In genomic region chr6:39666706-39667489, GRCh38 we compare ENCODE assay signal across 1 cellular context.
TF ChIP-seq lines count a peak whose summit lies in the region.

No MANE protein-coding gene starts in this region.

TF ChIP-seq in GM23338, 12 proteins besides CTCF, POLR2A, EP300 and RAD21 (continued from another document):
- TF ChIP-seq, protein P1, sequence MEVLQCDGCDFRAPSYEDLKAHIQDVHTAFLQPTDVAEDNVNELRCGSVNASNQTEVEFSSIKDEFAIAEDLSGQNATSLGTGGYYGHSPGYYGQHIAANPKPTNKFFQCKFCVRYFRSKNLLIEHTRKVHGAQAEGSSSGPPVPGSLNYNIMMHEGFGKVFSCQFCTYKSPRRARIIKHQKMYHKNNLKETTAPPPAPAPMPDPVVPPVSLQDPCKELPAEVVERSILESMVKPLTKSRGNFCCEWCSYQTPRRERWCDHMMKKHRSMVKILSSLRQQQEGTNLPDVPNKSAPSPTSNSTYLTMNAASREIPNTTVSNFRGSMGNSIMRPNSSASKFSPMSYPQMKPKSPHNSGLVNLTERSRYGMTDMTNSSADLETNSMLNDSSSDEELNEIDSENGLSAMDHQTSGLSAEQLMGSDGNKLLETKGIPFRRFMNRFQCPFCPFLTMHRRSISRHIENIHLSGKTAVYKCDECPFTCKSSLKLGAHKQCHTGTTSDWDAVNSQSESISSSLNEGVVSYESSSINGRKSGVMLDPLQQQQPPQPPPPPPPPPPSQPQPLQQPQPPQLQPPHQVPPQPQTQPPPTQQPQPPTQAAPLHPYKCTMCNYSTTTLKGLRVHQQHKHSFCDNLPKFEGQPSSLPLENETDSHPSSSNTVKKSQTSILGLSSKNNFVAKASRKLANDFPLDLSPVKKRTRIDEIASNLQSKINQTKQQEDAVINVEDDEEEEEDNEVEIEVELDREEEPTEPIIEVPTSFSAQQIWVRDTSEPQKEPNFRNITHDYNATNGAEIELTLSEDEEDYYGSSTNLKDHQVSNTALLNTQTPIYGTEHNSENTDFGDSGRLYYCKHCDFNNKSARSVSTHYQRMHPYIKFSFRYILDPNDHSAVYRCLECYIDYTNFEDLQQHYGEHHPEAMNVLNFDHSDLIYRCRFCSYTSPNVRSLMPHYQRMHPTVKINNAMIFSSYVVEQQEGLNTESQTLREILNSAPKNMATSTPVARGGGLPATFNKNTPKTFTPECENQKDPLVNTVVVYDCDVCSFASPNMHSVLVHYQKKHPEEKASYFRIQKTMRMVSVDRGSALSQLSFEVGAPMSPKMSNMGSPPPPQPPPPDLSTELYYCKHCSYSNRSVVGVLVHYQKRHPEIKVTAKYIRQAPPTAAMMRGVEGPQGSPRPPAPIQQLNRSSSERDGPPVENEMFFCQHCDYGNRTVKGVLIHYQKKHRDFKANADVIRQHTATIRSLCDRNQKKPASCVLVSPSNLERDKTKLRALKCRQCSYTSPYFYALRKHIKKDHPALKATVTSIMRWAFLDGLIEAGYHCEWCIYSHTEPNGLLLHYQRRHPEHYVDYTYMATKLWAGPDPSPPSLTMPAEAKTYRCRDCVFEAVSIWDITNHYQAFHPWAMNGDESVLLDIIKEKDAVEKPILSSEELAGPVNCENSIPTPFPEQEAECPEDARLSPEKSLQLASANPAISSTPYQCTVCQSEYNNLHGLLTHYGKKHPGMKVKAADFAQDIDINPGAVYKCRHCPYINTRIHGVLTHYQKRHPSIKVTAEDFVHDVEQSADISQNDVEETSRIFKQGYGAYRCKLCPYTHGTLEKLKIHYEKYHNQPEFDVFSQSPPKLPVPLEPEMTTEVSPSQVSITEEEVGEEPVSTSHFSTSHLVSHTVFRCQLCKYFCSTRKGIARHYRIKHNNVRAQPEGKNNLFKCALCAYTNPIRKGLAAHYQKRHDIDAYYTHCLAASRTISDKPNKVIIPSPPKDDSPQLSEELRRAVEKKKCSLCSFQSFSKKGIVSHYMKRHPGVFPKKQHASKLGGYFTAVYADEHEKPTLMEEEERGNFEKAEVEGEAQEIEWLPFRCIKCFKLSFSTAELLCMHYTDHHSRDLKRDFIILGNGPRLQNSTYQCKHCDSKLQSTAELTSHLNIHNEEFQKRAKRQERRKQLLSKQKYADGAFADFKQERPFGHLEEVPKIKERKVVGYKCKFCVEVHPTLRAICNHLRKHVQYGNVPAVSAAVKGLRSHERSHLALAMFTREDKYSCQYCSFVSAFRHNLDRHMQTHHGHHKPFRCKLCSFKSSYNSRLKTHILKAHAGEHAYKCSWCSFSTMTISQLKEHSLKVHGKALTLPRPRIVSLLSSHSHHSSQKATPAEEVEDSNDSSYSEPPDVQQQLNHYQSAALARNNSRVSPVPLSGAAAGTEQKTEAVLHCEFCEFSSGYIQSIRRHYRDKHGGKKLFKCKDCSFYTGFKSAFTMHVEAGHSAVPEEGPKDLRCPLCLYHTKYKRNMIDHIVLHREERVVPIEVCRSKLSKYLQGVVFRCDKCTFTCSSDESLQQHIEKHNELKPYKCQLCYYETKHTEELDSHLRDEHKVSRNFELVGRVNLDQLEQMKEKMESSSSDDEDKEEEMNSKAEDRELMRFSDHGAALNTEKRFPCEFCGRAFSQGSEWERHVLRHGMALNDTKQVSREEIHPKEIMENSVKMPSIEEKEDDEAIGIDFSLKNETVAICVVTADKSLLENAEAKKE (CRISPR knock-in tag; IDR thresholded peaks at IDR 0.05), result no peak
- TF ChIP-seq EZH2 (IDR thresholded peaks at IDR 0.05; ENCODE audit: low read depth, unreplicated experiment) (no peak), EZH2phosphoT487 (IDR thresholded peaks at IDR 0.05; ENCODE audit: unreplicated experiment) (no peak)
